In genomic region chr10:103853428-103854264, GRCh38 we compare ENCODE assay signal across 8 cellular contexts. TPM values are rescaled to one million over a fixed set of nuclear protein-coding genes. Genes with fewer than 3 reads are reported as not detected.
A peak's percentile ranks its signal among the peaks of the same experiment; 100 is the strongest.
DNase-seq lines count a peak whose midpoint lies in the region; FAIRE-seq and TF ChIP-seq lines count a peak whose summit lies in the region.

No MANE protein-coding gene starts in this region.

- H3K27me3 ChIP-seq in AG04450 (ENCODE audit: control insufficient read depth, insufficient read depth, low read length) (no peaks in the 10 kb centered on the region), MG63 (0 out of 2 replicates have a peak, but pooled peaks cover 2% of the 10 kb centered on the region), H1 (replicated peaks in 1 of 4; ENCODE audit: control insufficient read depth in 3 of 4, extremely low read depth in 1 of 4, insufficient read depth in 3 of 4, low read length in 3 of 4) (peaks cover 4 to 38% (median 31%) of the 10 kb centered on the region in 4 experiments; a peak in 6 of 7 replicates)

- peaks cover 5 to 12% (median 7%) of the 10 kb centered on the region in 4 experiments for H3K4me1 ChIP-seq in H1 (replicated peaks in 1 of 4; ENCODE audit: control insufficient read depth in 3 of 4, insufficient read depth in 4 of 4, low read length in 3 of 4)

- no peaks in the 10 kb centered on the region for H3K79me1 ChIP-seq in H1 (ENCODE audit: low read depth, low read length)

- TF ChIP-seq POLR2A in H1 (IDR thresholded peaks at IDR 0.05; ENCODE audit: control extremely low read depth in 1 of 2, low read depth in 2 of 2, low read length in 2 of 2), result no peak

- H4K91ac ChIP-seq in H1 (replicated peaks; ENCODE audit: insufficient read length, low read length), result no peak overlapping the region

- no peak overlapping the region for H2BK12ac ChIP-seq in H1 (ENCODE audit: low read depth, low read length)

- H3K27ac Mint-ChIP-seq in nephron progenitor cell, result peak overlapping the region; percentile 53

- H3K4me1 Mint-ChIP-seq in nephron progenitor cell, result peaks cover 81% of the 10 kb centered on the region

- no peak overlapping the region for H3K14ac ChIP-seq in H1 (ENCODE audit: insufficient read length)

- H2AK5ac ChIP-seq in H1 (ENCODE audit: low read depth, low read length), result no peak overlapping the region

- H4K8ac ChIP-seq in H1 (ENCODE audit: extremely low read depth, insufficient read depth, low read length), result no peak overlapping the region

- no peak overlapping the region for H3K56ac ChIP-seq in H1 (replicated peaks; ENCODE audit: insufficient read length, low read depth, low read length)

- no peak for TF ChIP-seq EP300 in H1 (IDR thresholded peaks at IDR 0.05; ENCODE audit: borderline replicate concordance in 1 of 2, low read depth in 2 of 2, low read length in 2 of 2)

- TF ChIP-seq RAD21 in H1 (IDR thresholded peaks at IDR 0.05 in 1 of 2, conservative IDR thresholded peaks at IDR 0.05 in 1 of 2; ENCODE audit: low read depth in 2 of 2, low read length in 2 of 2), result no peak

- H3K4me3 ChIP-seq in AG04450 (ENCODE audit: low read depth, low read length) (peak overlapping the region; percentile 75), MG63 (peak overlapping the region; percentile 52), H1 (ENCODE audit: extremely low read depth in 1 of 4, insufficient read depth in 2 of 4, low read depth in 3 of 4, low read length in 4 of 4) (peak overlapping the region in 3 of 4 experiments; percentile 61 to 91 (median 69); a peak in 6 of 8 replicates)

- no peaks in the 10 kb centered on the region for H3K36me3 Mint-ChIP-seq in nephron progenitor cell (ENCODE audit: low read depth)

- peak overlapping the region; percentile 77 to 95 for H3K4me2 ChIP-seq in H1 (ENCODE audit: insufficient read depth in 1 of 2, low read depth in 2 of 2, low read length in 2 of 2)

- no peaks in the 10 kb centered on the region for H3K9me3 Mint-ChIP-seq in nephron progenitor cell

- H4K20me1 ChIP-seq in H1 (replicated peaks in 1 of 2; ENCODE audit: control insufficient read depth in 1 of 2, insufficient read depth in 2 of 2, low read length in 2 of 2), result no peaks in the 10 kb centered on the region

- H3K4me3 Mint-ChIP-seq in nephron progenitor cell, result peak overlapping the region; percentile 89

- no peak for FAIRE-seq in H1 (lab: Jason Lieb, UNC)

- no peak overlapping the region for H3K23ac ChIP-seq in H1 (ENCODE audit: insufficient read length)

- no peak overlapping the region for H2BK20ac ChIP-seq in H1 (ENCODE audit: low read length)

- no peaks in the 10 kb centered on the region for H3K36me3 ChIP-seq in MG63
- no peaks in the 10 kb centered on the region for H3K36me3 ChIP-seq in H1 (ENCODE audit: control insufficient read depth in 2 of 4, insufficient read depth in 4 of 4, low read length in 3 of 4)

- CTCF ChIA-PET in AG04450 (lab: Charles Lee) (interaction anchor here (1.0 to 6.1 kb wide), 4 partner anchors 13 to 140 kb away, joined by 3 to 70 read pairs (median 6); no protein-coding TSS in a partner anchor), H1 (lab: Charles Lee; ENCODE audit: partially characterized antibody) (interaction anchor here (0.6 to 9.8 kb wide), 32 partner anchors 10 to 629 kb away, joined by 3 to 199 read pairs (median 6); no protein-coding TSS in a partner anchor)

- no peak overlapping the region for H3K18ac ChIP-seq in H1 (ENCODE audit: extremely low read depth, low read length)

- TF ChIP-seq CTCF in AG04450 (IDR thresholded peaks at IDR 0.05; ENCODE audit: low read depth, low read length), result no peak
- TF ChIP-seq CTCF in H1 (IDR thresholded peaks at IDR 0.05; ENCODE audit: control extremely low read depth in 1 of 3, insufficient read depth in 1 of 3, low read depth in 1 of 3, low read length in 3 of 3), result no peak
- no peak for TF ChIP-seq CTCF in nephron progenitor cell (IDR thresholded peaks at IDR 0.05)

- H4K5ac ChIP-seq in H1 (ENCODE audit: insufficient read length, low read depth, low read length), result no peak overlapping the region

- no peak overlapping the region for H3K27ac ChIP-seq in AG04450 (ENCODE audit: low read depth, low read length)
- no peak overlapping the region for H3K27ac ChIP-seq in H1 (ENCODE audit: low read depth, low read length)

- H3K4ac ChIP-seq in H1 (replicated peaks; ENCODE audit: insufficient read length, low read depth, low read length), result no peak overlapping the region

- DNase-seq in AG04450 (ENCODE audit: low read depth, low spot score), result no peak
- no peak for DNase-seq in MG63
- no peak for DNase-seq in H1 (ENCODE audit: low read depth in 1 of 2, low spot score in 2 of 2)
- no peak for DNase-seq in nephron progenitor cell
- no peak for DNase-seq in NCI-H526 treated with DMSO at 0.1 percent for 48 hours (lab: John Stamatoyannopoulos, UW)
- no peak for DNase-seq in mucosa of gallbladder (ENCODE audit: low spot score)
- no peak for DNase-seq in AML-193 (lab: John Stamatoyannopoulos, UW)
- DNase-seq in stimulated activated CD4-positive, alpha-beta T cell treated with anti-CD3 and anti-CD28 coated beads, Interleukin-15, amount 100 ng/mL, for 24 hours, result no peak

- 67% methylated on average over 9 of the region's 9 CpGs; no CpG with 5 or more reads in 1 of the 2 experiments for WGBS in H1 (ENCODE audit: extremely low coverage in 1 of 2, insufficient coverage in 1 of 2, insufficient read length in 1 of 2, insufficient replicate concordance in 2 of 2, low coverage in 1 of 2, low lambda C conversion rate in 2 of 2, missing lambda C conversion rate in 1 of 2), 2 experiments

- no peak overlapping the region for H2AFZ ChIP-seq in H1 (ENCODE audit: low read length)

- POLR2A ChIA-PET in AG04450 (lab: Yijun Ruan, JAX), result no interaction called here
- POLR2A ChIA-PET in H1 (lab: Charles Lee; ENCODE audit: partially characterized antibody), result interaction anchor here (0.9 to 1.7 kb wide), 5 partner anchors 10 to 141 kb away, joined by 3 to 8 read pairs (median 4); no protein-coding TSS in a partner anchor

- no peak overlapping the region for H2BK15ac ChIP-seq in H1 (ENCODE audit: low read length)

- H2BK120ac ChIP-seq in H1 (replicated peaks; ENCODE audit: low read depth, low read length), result no peak overlapping the region

- no peak overlapping the region for H2BK5ac ChIP-seq in H1 (ENCODE audit: low read depth, low read length)

- H3K9ac ChIP-seq in H1 (replicated peaks in 1 of 4; ENCODE audit: extremely low read depth in 1 of 4, low read depth in 3 of 4, low read length in 3 of 4), result no peak overlapping the region

- H3K23me2 ChIP-seq in H1 (ENCODE audit: low read depth, low read length), result peaks cover 15% of the 10 kb centered on the region

- H3K9me3 ChIP-seq in AG04450 (ENCODE audit: control insufficient read depth, insufficient read depth, low read length) (no peaks in the 10 kb centered on the region; the same call in 1 of the 2 replicates), MG63 (no peaks in the 10 kb centered on the region), H1 (ENCODE audit: insufficient read depth in 2 of 2, low read depth in 1 of 2, low read length in 1 of 2) (no peaks in the 10 kb centered on the region)

- H3K79me2 ChIP-seq in H1 (ENCODE audit: control insufficient read depth in 1 of 2, insufficient read depth in 2 of 2, low read length in 2 of 2), result no peaks in the 10 kb centered on the region

- peaks cover 11% of the 10 kb centered on the region for H3K27me3 Mint-ChIP-seq in nephron progenitor cell (ENCODE audit: low read depth, poor library complexity)

TF ChIP-seq in H1, 55 proteins besides CTCF, POLR2A, EP300 and RAD21:
- TF ChIP-seq NRF1 (IDR thresholded peaks at IDR 0.05; ENCODE audit: low read depth, low read length) (no peak), BACH1 (IDR thresholded peaks at IDR 0.05; ENCODE audit: low read length) (no peak), PHF8 (conservative IDR thresholded peaks at IDR 0.05; ENCODE audit: low read depth, low read length) (no peak), HDAC2 (IDR thresholded peaks at IDR 0.05; ENCODE audit: borderline replicate concordance in 1 of 2, low read depth in 2 of 2, low read length in 2 of 2) (no peak), KDM5A (IDR thresholded peaks at IDR 0.05; ENCODE audit: low read length) (no peak), CEBPB (IDR thresholded peaks at IDR 0.05; ENCODE audit: low read depth, low read length) (no peak), USF2 (IDR thresholded peaks at IDR 0.05; ENCODE audit: low read length) (no peak), CREB1 (IDR thresholded peaks at IDR 0.05) (no peak), YY1 (IDR thresholded peaks at IDR 0.05; ENCODE audit: low read depth, low read length) (no peak), TCF12 (IDR thresholded peaks at IDR 0.05; ENCODE audit: low read depth, low read length) (no peak), CBX5 (IDR thresholded peaks at IDR 0.05; ENCODE audit: low read depth, low read length) (no peak)

RNA-seq across cellular contexts. Expression of gene SH3PXD2A, which starts 1.7 kb away (rescaled TPM):
- polyA plus RNA-seq in AG04450 (2011; rRNA removed) (22.9 and 27.8 TPM in 2 replicates), H1 (2011; rRNA removed) (5.4 and 7.9 TPM in 2 replicates)
- 35.4 and 38.3 TPM in 2 replicates for polyA minus RNA-seq in AG04450 (2011; rRNA and poly(A)+ RNA removed)
- total RNA-seq in MG63 (2014; rRNA removed; shearing (Covaris generic); ENCODE audit: low replicate concordance), result 19.2 and 21.1 TPM in 2 replicates
- total RNA-seq in H1 (2021; fragmentation: NEBNext Ultra II Directional; extraction: Animal tissue kit (Norgen Biotek cat#: 25700)), result 15.3 and 16.3 TPM in 2 replicates
- 8.8 TPM for polyA plus RNA-seq in H1 (2011; cell fraction: cytosol; rRNA removed)
- polyA plus RNA-seq in H1 (2011; cell fraction: nucleus; rRNA removed), result 18.7 TPM
- polyA plus RNA-seq in H1 (2012, experiment 1 of 2), result 7.5 to 10.9 TPM (median 9.6 TPM) in 4 replicates
- 5.7 TPM for polyA plus RNA-seq in H1 (2012, experiment 2 of 2)
- polyA plus RNA-seq in H1 (2013, experiment 1 of 2), result 6.2 TPM
- polyA plus RNA-seq in H1 (2013, experiment 2 of 2), result 6.0 TPM
- polyA minus RNA-seq in H1 (2011; rRNA and poly(A)+ RNA removed), result 5.6 TPM in 2 replicates
- polyA minus RNA-seq in H1 (2011; cell fraction: cytosol; rRNA and poly(A)+ RNA removed), result 7.1 TPM
- 4.9 TPM for polyA minus RNA-seq in H1 (2011; cell fraction: nucleus; rRNA and poly(A)+ RNA removed)
- 62.3 TPM for total RNA-seq in mucosa of gallbladder
